ENCODE assay signal across 8 cellular contexts in the genomic region with DNA sequence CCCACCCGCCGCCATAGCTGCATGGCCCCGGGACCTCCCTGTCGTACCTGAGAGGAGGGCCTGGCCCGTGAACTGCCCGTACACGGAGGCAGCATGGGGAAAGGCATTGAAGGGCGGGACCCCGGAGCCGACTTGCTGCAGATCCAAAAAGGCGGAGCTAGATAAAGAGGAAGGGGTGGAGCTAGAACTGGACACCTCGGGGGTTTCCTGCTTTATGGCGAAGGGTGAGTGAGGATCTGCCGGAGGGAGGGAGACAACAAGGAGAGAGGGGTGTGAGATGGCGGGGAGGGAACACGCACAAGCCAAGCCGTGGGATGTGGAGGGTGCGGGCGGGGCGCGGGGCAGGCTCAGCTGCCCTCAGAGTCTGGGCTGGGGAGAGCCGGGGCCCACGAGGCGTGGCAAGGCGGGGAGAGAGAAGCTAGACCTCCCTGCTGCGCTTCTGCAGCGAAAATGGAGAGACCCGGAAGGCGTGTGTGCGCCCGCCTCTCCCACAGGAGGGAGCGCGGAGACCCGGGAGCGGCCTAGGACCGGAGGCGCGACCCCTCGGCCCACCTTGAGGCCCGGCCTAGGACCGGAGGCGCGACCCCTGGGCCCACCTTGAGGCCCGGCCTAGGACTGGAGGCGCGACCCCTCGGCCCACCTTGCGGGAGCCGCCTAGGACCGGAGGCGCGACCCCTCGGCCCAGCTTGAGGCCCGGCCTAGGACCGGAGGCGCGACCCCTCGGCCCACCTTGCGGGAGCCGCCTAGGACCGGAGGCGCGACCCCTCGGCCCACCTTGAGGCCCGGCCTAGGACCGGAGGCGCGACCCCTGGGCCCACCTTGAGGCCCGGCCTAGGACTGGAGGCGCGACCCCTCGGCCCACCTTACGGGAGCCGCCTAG. TPM values are rescaled to one million over a fixed set of nuclear protein-coding genes. Genes with fewer than 3 reads are reported as not detected.
DNase-seq lines count a peak whose midpoint lies in the region; ATAC-seq lines count a peak whose summit lies in the region.
"Not testable (repeated sequence)": the region's sequence is repeated elsewhere in the genome, so short reads cannot be mapped to it uniquely, and the experiment has no call there.

No MANE protein-coding gene starts in this region.

- H3K27ac ChIP-seq in SJCRH30, result peak overlapping the region; percentile 58
- H3K27ac ChIP-seq in effector memory CD4-positive, alpha-beta T cell (ENCODE audit: insufficient read depth, low read length, poor library complexity, severe bottlenecking), result peak overlapping the region; percentile 52
- not testable (repeated sequence) for H3K27ac ChIP-seq in mesenchymal stem cell (ENCODE audit: low read length, poor library complexity, severe bottlenecking)

- not testable (repeated sequence) for H2BK120ac ChIP-seq in mesenchymal stem cell (ENCODE audit: low read depth, low read length)

- H3K23ac ChIP-seq in mesenchymal stem cell (ENCODE audit: low read length in 2 of 2), result not testable (repeated sequence)

- not testable (repeated sequence) for H2AFZ ChIP-seq in mesenchymal stem cell (ENCODE audit: low read depth, low read length)

- H2BK15ac ChIP-seq in mesenchymal stem cell (ENCODE audit: low read depth, poor library complexity, severe bottlenecking), result not testable (repeated sequence)

- H3K27me3 ChIP-seq in SJCRH30; effector memory CD4-positive, alpha-beta T cell (replicated peaks; ENCODE audit: control insufficient read depth, insufficient read depth, low read length, poor library complexity, severe bottlenecking); mesenchymal stem cell (ENCODE audit: control insufficient read depth in 1 of 2, insufficient read depth in 1 of 2, low read length in 2 of 2): not testable (repeated sequence)

- H3K4me3 ChIP-seq in SJCRH30 (peak overlapping the region; percentile 61), mesenchymal stem cell (ENCODE audit: insufficient read depth in 1 of 2, low read depth in 1 of 2, low read length in 2 of 2) (peak overlapping the region in 1 of 2 experiments; percentile 66)
- H3K4me3 ChIP-seq in effector memory CD4-positive, alpha-beta T cell (ENCODE audit: insufficient read depth, low read depth, low read length, poor library complexity, severe bottlenecking), result peak overlapping the region; percentile 47

- WGBS in mesenchymal stem cell, result 95% methylated on average over 52 of the region's 74 CpGs

- peaks cover 19% of the 10 kb centered on the region for H3K4me1 ChIP-seq in SJCRH30
- H3K4me1 ChIP-seq in effector memory CD4-positive, alpha-beta T cell (ENCODE audit: control insufficient read depth, insufficient read depth, low read length, poor library complexity, severe bottlenecking), result not testable (repeated sequence)
- H3K4me1 ChIP-seq in mesenchymal stem cell (ENCODE audit: control insufficient read depth, insufficient read depth, low read depth, low read length), result peaks cover 28% of the 10 kb centered on the region

- H2AK5ac ChIP-seq in mesenchymal stem cell (ENCODE audit: low read length, severe bottlenecking), result not testable (repeated sequence)

- DNase-seq in AG08396 (ENCODE audit: low spot score), result peak; percentile 71
- DNase-seq in HuH-7 (ENCODE audit: low spot score), result peak; percentile 79
- peak; percentile 80 to 81 for DNase-seq in SJCRH30
- peak; percentile 61 for DNase-seq in activated T-cell treated with anti-CD3 and anti-CD28 coated beads, Interleukin-2, amount 50 U/mL, for 1 hour
- DNase-seq in effector memory CD4-positive, alpha-beta T cell, result peak in 2 of 3 donors; percentile 8 to 38
- DNase-seq in mesenchymal stem cell, result not testable (repeated sequence)
- DNase-seq in stimulated activated CD4-positive, alpha-beta T cell treated with anti-CD3 and anti-CD28 coated beads, TNF-alpha, amount 100 ng/mL, for 1 hour (ENCODE audit: low read depth in 3 of 3, low spot score in 1 of 3), result peak; percentile 17 to 47 (median 34)

- not testable (repeated sequence) for H4K91ac ChIP-seq in mesenchymal stem cell (ENCODE audit: low read length)

- peak overlapping the region; percentile 83 for H3K9ac ChIP-seq in mesenchymal stem cell (ENCODE audit: low read length)

- peak; percentile 89 for ATAC-seq in GM19467 (IDR thresholded peaks at IDR 0.05; ENCODE audit: unreplicated experiment)

- H3K4me2 ChIP-seq in mesenchymal stem cell (ENCODE audit: low read length, poor library complexity, severe bottlenecking), result not testable (repeated sequence)

- not testable (repeated sequence) for H3K4ac ChIP-seq in mesenchymal stem cell (ENCODE audit: low read depth in 1 of 2, low read length in 2 of 2)

- not testable (repeated sequence) for H2BK5ac ChIP-seq in mesenchymal stem cell (ENCODE audit: low read depth, low read length, poor library complexity, severe bottlenecking)

- not testable (repeated sequence) for H4K8ac ChIP-seq in mesenchymal stem cell (ENCODE audit: low read length)

- not testable (repeated sequence) for H3K18ac ChIP-seq in mesenchymal stem cell (ENCODE audit: low read depth in 1 of 2, low read length in 2 of 2)

- H3K79me1 ChIP-seq in mesenchymal stem cell (replicated peaks; ENCODE audit: low read length, poor library complexity, severe bottlenecking), result not testable (repeated sequence)

- not testable (repeated sequence) for H3K9me3 ChIP-seq in SJCRH30 (replicated peaks); effector memory CD4-positive, alpha-beta T cell (ENCODE audit: control insufficient read depth, low read length); mesenchymal stem cell (ENCODE audit: control insufficient read depth, low read length)

- not testable (repeated sequence) for H3K14ac ChIP-seq in mesenchymal stem cell (ENCODE audit: low read length in 2 of 2)

- H2BK12ac ChIP-seq in mesenchymal stem cell (ENCODE audit: low read length in 2 of 2), result not testable (repeated sequence)

- H3K36me3 ChIP-seq in SJCRH30 (0 out of 2 replicates have a peak, but pooled peaks cover 10% of the 10 kb centered on the region), mesenchymal stem cell (ENCODE audit: control insufficient read depth in 1 of 2, insufficient read depth in 2 of 2, low read depth in 1 of 2, low read length in 2 of 2) (peaks cover 30 to 52% of the 10 kb centered on the region in 2 experiments)
- H3K36me3 ChIP-seq in effector memory CD4-positive, alpha-beta T cell (ENCODE audit: control insufficient read depth, insufficient read depth, low read length), result not testable (repeated sequence)

RNA-seq across cellular contexts. Expression of a gene that starts 43.1 kb away (rescaled TPM):
- 0.99 and 1.3 TPM in 2 replicates for total RNA-seq in SJCRH30 (2014; rRNA removed; shearing (Covaris generic))
- polyA plus RNA-seq in mesenchymal stem cell (2013, experiment 1 of 2), result 0.03 TPM
- polyA plus RNA-seq in mesenchymal stem cell (2013, experiment 2 of 2), result 0.10 TPM
